Comparison of ENCODE assay signal across 22 cellular contexts in the genomic region with DNA sequence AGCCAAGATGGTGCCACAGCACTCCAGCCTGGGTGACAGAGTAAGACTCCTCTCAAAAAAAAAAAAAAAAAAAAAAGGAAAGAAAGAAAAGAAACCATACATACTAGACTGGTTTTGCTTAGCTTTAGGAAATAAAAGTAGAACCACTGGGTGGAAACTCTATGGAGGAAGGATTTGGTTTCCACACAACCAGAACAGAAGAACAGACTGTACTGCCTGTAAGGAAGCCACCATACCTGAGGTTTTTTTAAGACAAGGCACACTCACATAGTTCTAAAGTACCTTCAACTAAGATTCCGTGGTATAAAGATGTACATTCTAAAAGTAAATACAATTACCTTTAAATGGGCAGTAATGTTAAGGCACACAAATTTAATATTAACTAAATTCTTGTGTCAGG.
"Had no signal": no experiment of that assay in that cellular context is flagged by ENCODE, and none has a peak within 500 bp of the region (broad histone marks: within the 10 kb centered on the region; RNA-seq: fewer than 3 reads in every experiment).

No MANE protein-coding gene starts in this region.

- H3K4me3 ChIP-seq: hepatocyte, left lung, tibial artery had no signal

- DNase-seq: activated CD4-positive, alpha-beta T cell treated with anti-CD3 and anti-CD28 coated beads, Interleukin-2, amount 50 U/mL, for 48 hours; activated naive CD4-positive, alpha-beta T cell treated with anti-CD3 and anti-CD28 coated beads for 36 hours; activated naive CD8-positive, alpha-beta T cell treated with anti-CD3 and anti-CD28 coated beads, Interleukin-2, amount 10 ng/mL, durations not matched to agents 7 days and 5 days; activated T-cell treated with anti-CD3 and anti-CD28 coated beads, Interleukin-2, amount 50 U/mL, for 4 hours; amygdala; cerebellar nuclear complex; cortex of kidney; foreskin keratinocyte; glutamatergic neuron; immature natural killer cell; kidney glomerular epithelial cell; left lung; midbrain; natural killer cell; retina; stimulated activated CD4-positive, alpha-beta T cell treated with anti-CD3 and anti-CD28 coated beads, Interleukin-4, amount 100 ng/mL, for 1 hour; stimulated activated naive CD4-positive, alpha-beta T cell treated with Interleukin-2 at 50 U/mL for 16 hours; T-helper 9 cell; tibial artery had no signal

- H3K27me3 ChIP-seq: foreskin keratinocyte, hepatocyte, left lung, tibial artery had no signal

- ATAC-seq: activated T-cell treated with anti-CD3 and anti-CD28 coated beads, Interleukin-2, amount 50 U/mL, for 4 hours; foreskin keratinocyte; left lung; natural killer cell had no signal

- H3K27ac ChIP-seq: epithelial cell of prostate, foreskin keratinocyte, hepatocyte, left lung, tibial artery had no signal

- H3K9me3 ChIP-seq: left lung, tibial artery had no signal

- H3K27ac Mint-ChIP-seq: activated naive CD4-positive, alpha-beta T cell treated with anti-CD3 and anti-CD28 coated beads for 36 hours; activated naive CD8-positive, alpha-beta T cell treated with anti-CD3 and anti-CD28 coated beads, Interleukin-2, amount 10 ng/mL, durations not matched to agents 7 days and 5 days; immature natural killer cell; natural killer cell; progenitor cell of endocrine pancreas had no signal

- H3K4me1 ChIP-seq: foreskin keratinocyte, left lung, tibial artery had no signal

- H3K4me3 Mint-ChIP-seq: activated naive CD4-positive, alpha-beta T cell treated with anti-CD3 and anti-CD28 coated beads for 36 hours; activated naive CD8-positive, alpha-beta T cell treated with anti-CD3 and anti-CD28 coated beads, Interleukin-2, amount 10 ng/mL, durations not matched to agents 7 days and 5 days; activated T-cell treated with anti-CD3 and anti-CD28 coated beads, Interleukin-2, amount 50 U/mL, for 4 hours; immature natural killer cell; natural killer cell had no signal

- H3K27me3 Mint-ChIP-seq: activated naive CD8-positive, alpha-beta T cell treated with anti-CD3 and anti-CD28 coated beads, Interleukin-2, amount 10 ng/mL, durations not matched to agents 7 days and 5 days; progenitor cell of endocrine pancreas had no signal

- H3K4me1 Mint-ChIP-seq: activated naive CD8-positive, alpha-beta T cell treated with anti-CD3 and anti-CD28 coated beads, Interleukin-2, amount 10 ng/mL, durations not matched to agents 7 days and 5 days; natural killer cell had no signal

- H3K9me3 Mint-ChIP-seq: activated naive CD4-positive, alpha-beta T cell treated with anti-CD3 and anti-CD28 coated beads for 36 hours; activated naive CD8-positive, alpha-beta T cell treated with anti-CD3 and anti-CD28 coated beads, Interleukin-2, amount 10 ng/mL, durations not matched to agents 7 days and 5 days; activated T-cell treated with anti-CD3 and anti-CD28 coated beads, Interleukin-2, amount 50 U/mL, for 4 hours; immature natural killer cell; natural killer cell had no signal
